Comparison of ENCODE assay signal across 19 cellular contexts in the genomic region with DNA sequence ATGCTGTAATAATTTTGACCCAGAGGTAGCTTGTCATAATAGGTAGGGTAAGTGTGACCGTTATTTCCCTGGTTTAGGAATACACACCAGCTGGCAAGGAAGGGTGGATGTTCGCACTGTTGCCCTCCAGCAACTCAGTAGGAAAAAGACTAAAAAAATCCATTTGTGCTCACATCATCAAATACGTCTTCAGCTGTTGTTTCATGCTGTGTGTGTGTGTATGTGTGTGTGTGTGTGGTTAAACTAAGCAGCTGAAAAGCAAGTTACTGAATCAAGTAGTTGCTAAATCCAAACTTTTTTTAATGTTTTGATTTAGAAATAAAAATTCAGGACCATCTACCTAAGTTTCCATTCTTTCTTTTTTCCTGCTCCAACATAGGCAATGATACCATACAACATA.
A peak's percentile ranks its signal among the peaks of the same experiment; 100 is the strongest.
DNase-seq lines count a peak whose midpoint lies in the region; ATAC-seq and TF ChIP-seq lines count a peak whose summit lies in the region.
"Had no signal": no experiment of that assay in that cellular context is flagged by ENCODE, and none has a peak within 500 bp of the region (broad histone marks: within the 10 kb centered on the region; RNA-seq: fewer than 3 reads in every experiment).

No MANE protein-coding gene starts in this region.

- DNase-seq in left ventricle myocardium superior, result no peak
- DNase-seq in right atrium auricular region (ENCODE audit: low spot score), result no peak
- peak; percentile 59 for DNase-seq in SK-N-MC (ENCODE audit: low read depth, low spot score)
- no peak for DNase-seq in MG63
- no peak for DNase-seq in NCI-H1092 (lab: John Stamatoyannopoulos, UW)
- DNase-seq: C1 segment of cervical spinal cord; CD8-positive, alpha-beta memory T cell; DMS53; EL; KBM-7; MV-4-11; NCI-H1417 treated with DMSO at 0.1 percent for 48 hours; NCI-H2081 treated with DMSO at 0.1 percent for 48 hours; NCI-H510A treated with DMSO at 0.1 percent for 48 hours had no signal

- no peak overlapping the region for H3K9ac ChIP-seq in SK-N-MC (ENCODE audit: insufficient read length)

- ATAC-seq in left ventricle myocardium superior, result peak; percentile 17
- ATAC-seq in GM19395 (IDR thresholded peaks at IDR 0.05; ENCODE audit: unreplicated experiment), result no peak
- ATAC-seq: GM12878 had no signal

- H3K9me3 ChIP-seq in right atrium auricular region (no peaks in the 10 kb centered on the region), SK-N-MC (ENCODE audit: low read depth, low read length) (no peaks in the 10 kb centered on the region), neuron (ENCODE audit: low read length) (no peaks in the 10 kb centered on the region), MG63 (no peaks in the 10 kb centered on the region)
- H3K9me3 ChIP-seq: SJSA1 had no signal

- no peak for TF ChIP-seq CTCF in right atrium auricular region (IDR thresholded peaks at IDR 0.05)

- no peaks in the 10 kb centered on the region for H3K4me1 ChIP-seq in right atrium auricular region
- peaks cover 10% of the 10 kb centered on the region for H3K4me1 ChIP-seq in neuron (ENCODE audit: insufficient read depth, low read length)
- H3K4me1 ChIP-seq: SJSA1 had no signal

- H3K4me3 ChIP-seq in right atrium auricular region, result no peak overlapping the region
- 0 out of 2 replicates have a peak overlapping the region, but pooled peaks have one; percentile 2 for H3K4me3 ChIP-seq in SK-N-MC
- no peak overlapping the region for H3K4me3 ChIP-seq in neuron (ENCODE audit: low read length)
- no peak overlapping the region for H3K4me3 ChIP-seq in MG63
- H3K4me3 ChIP-seq: GM12878, PC-9, SJSA1 had no signal

- H3K27me3 ChIP-seq in right atrium auricular region, result no peaks in the 10 kb centered on the region
- no peaks in the 10 kb centered on the region for H3K27me3 ChIP-seq in neuron (ENCODE audit: insufficient read depth, low read length)
- no peaks in the 10 kb centered on the region for H3K27me3 ChIP-seq in MG63
- H3K27me3 ChIP-seq: SJSA1 had no signal

- intact Hi-C loops in left ventricle myocardium superior (cut with micrococcal nuclease), result loop anchor here (5.0 kb wide), 1 partner anchor 299 kb away; no protein-coding TSS in a partner anchor

- peak overlapping the region; percentile 78 for H2AFZ ChIP-seq in neuron (ENCODE audit: low read depth, low read length)
- H2AFZ ChIP-seq: PC-9 had no signal

- H3K27ac ChIP-seq in right atrium auricular region (no peak overlapping the region), SK-N-MC (no peak overlapping the region; the same call in 1 of the 2 replicates)
- H3K27ac ChIP-seq: PC-9, SJSA1 had no signal

- H3K36me3 ChIP-seq in right atrium auricular region (no peaks in the 10 kb centered on the region), SK-N-MC (ENCODE audit: insufficient read depth, low read length) (no peaks in the 10 kb centered on the region), neuron (ENCODE audit: insufficient read depth, low read length) (no peaks in the 10 kb centered on the region), MG63 (no peaks in the 10 kb centered on the region)
- H3K36me3 ChIP-seq: SJSA1 had no signal
